29 cellular contexts compared by ENCODE assay signal in the genomic region with DNA sequence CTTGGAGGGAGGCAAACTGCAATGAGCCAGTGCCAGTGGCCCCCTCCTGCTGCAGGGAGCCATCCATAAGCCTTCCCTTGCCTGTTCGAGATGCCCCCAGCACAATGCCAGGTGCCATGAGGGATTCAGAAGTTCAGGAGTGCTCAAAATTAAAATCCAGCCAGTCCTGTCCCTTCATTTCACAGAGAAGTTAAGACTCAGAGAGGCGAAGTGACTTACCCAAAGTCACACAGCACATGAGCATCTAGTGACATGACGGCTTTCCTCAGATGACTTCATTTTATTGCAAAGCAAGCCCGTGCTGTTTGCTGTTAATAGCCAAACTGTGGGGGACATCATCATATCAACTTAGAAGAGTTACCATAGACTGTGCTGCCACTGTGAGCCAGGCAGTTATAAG.
"Had no signal": no experiment of that assay in that cellular context is flagged by ENCODE, and none has a peak within 500 bp of the region (broad histone marks: within the 10 kb centered on the region; RNA-seq: fewer than 3 reads in every experiment).

No MANE protein-coding gene starts in this region.

- H3K27ac Mint-ChIP-seq: nephron; neural progenitor cell; progenitor cell of endocrine pancreas; stimulated activated memory B cell treated with anti-CD40 and anti-IgM and Interleukin-4, amounts not matched to agents 10 μg/mL and 1 μg/mL and 100 μg/mL, for 72 hours; type B pancreatic cell had no signal

- H3K27me3 Mint-ChIP-seq: naive thymus-derived CD4-positive, alpha-beta T cell; progenitor cell of endocrine pancreas; stimulated activated memory B cell treated with anti-CD40 and anti-IgM and Interleukin-4, amounts not matched to agents 10 μg/mL and 1 μg/mL and 100 μg/mL, for 72 hours; stimulated activated naive CD8-positive, alpha-beta T cell treated with anti-CD3 and anti-CD28 coated beads, Interleukin-15, amount 100 ng/mL, for 72 hours had no signal

- H3K9me3 ChIP-seq: ovary, psoas muscle, spleen, suprapubic skin, testis, tibial artery, transverse colon, upper lobe of right lung, uterus had no signal

- H3K27ac ChIP-seq: neural progenitor cell, psoas muscle, spleen, suprapubic skin, tibial artery, transverse colon, uterus had no signal

- H3K27me3 ChIP-seq: neural progenitor cell, ovary, spleen, suprapubic skin, testis, tibial artery, transverse colon, upper lobe of right lung, uterus had no signal

- H3K79me2 ChIP-seq: parathyroid adenoma had no signal

- H3K36me3 ChIP-seq: neural progenitor cell, ovary, uterus had no signal

- ATAC-seq: naive thymus-derived CD4-positive, alpha-beta T cell; natural killer cell; psoas muscle; right cardiac atrium; sciatic nerve; stimulated activated memory B cell treated with anti-CD40 and anti-IgM and Interleukin-4, amounts not matched to agents 10 μg/mL and 1 μg/mL and 100 μg/mL, for 72 hours; stimulated activated naive CD8-positive, alpha-beta T cell treated with anti-CD3 and anti-CD28 coated beads, Interleukin-15, amount 100 ng/mL, for 72 hours; stimulated activated naive CD8-positive, alpha-beta T cell treated with anti-CD3 and anti-CD28 coated beads, Interleukin-15, Interleukin-2, amounts not matched to agents 100 U/mL and 50 U/mL, for 24 hours; upper lobe of right lung had no signal

- H3K4me3 ChIP-seq: neural progenitor cell, ovary, psoas muscle, skin epidermis, smooth muscle cell, spleen, suprapubic skin, testis, tibial artery, transverse colon, upper lobe of right lung, uterus had no signal

- H3K9me3 Mint-ChIP-seq: naive thymus-derived CD4-positive, alpha-beta T cell; natural killer cell; nephron; stimulated activated memory B cell treated with anti-CD40 and anti-IgM and Interleukin-4, amounts not matched to agents 10 μg/mL and 1 μg/mL and 100 μg/mL, for 72 hours; stimulated activated naive CD8-positive, alpha-beta T cell treated with anti-CD3 and anti-CD28 coated beads, Interleukin-15, amount 100 ng/mL, for 72 hours had no signal

- H2AFZ ChIP-seq: neural progenitor cell, parathyroid adenoma had no signal

- DNase-seq: naive thymus-derived CD4-positive, alpha-beta T cell; natural killer cell; occipital lobe; ovary; psoas muscle; right cardiac atrium; spleen; stimulated activated CD4-positive, alpha-beta T cell treated with anti-CD3 and anti-CD28 coated beads, Interleukin-12 subunit alpha, Interleukin-12 subunit beta, amount 100 ng/mL, for 4 hours; stimulated activated CD4-positive, alpha-beta T cell treated with anti-CD3 and anti-CD28 coated beads, Interleukin-1b, Interleukin-23, amount 100 ng/mL, for 48 hours; stimulated activated CD4-positive, alpha-beta T cell treated with anti-CD3 and anti-CD28 coated beads, Interleukin-4, amount 100 ng/mL, for 1 hour; stimulated activated naive CD4-positive, alpha-beta T cell; stimulated activated naive CD8-positive, alpha-beta T cell treated with anti-CD3 and anti-CD28 coated beads, Interleukin-15, amount 100 ng/mL, for 72 hours; stimulated activated naive CD8-positive, alpha-beta T cell treated with anti-CD3 and anti-CD28 coated beads, Interleukin-15, Interleukin-2, amounts not matched to agents 100 U/mL and 50 U/mL, for 24 hours; substantia nigra; testis; tibial artery; transverse colon; upper lobe of right lung; uterus had no signal

- H3K4me2 ChIP-seq: neural progenitor cell, smooth muscle cell had no signal

- H3K4me1 ChIP-seq: neural progenitor cell, uterus had no signal

- H3K4me1 Mint-ChIP-seq: stimulated activated naive CD8-positive, alpha-beta T cell treated with anti-CD3 and anti-CD28 coated beads, Interleukin-15, amount 100 ng/mL, for 72 hours had no signal

- H3K9ac ChIP-seq: neural progenitor cell, parathyroid adenoma had no signal

- H3K4me3 Mint-ChIP-seq: naive thymus-derived CD4-positive, alpha-beta T cell; natural killer cell; nephron; neural progenitor cell; stimulated activated memory B cell treated with anti-CD40 and anti-IgM and Interleukin-4, amounts not matched to agents 10 μg/mL and 1 μg/mL and 100 μg/mL, for 72 hours; stimulated activated naive CD8-positive, alpha-beta T cell treated with anti-CD3 and anti-CD28 coated beads, Interleukin-15, amount 100 ng/mL, for 72 hours; type B pancreatic cell had no signal
